Comparison of ENCODE assay signal across 8 cellular contexts in genomic region chr12:55715833-55716581, GRCh38.
A peak's percentile ranks its signal among the peaks of the same experiment; 100 is the strongest.
DNase-seq lines count a peak whose midpoint lies in the region; ATAC-seq and TF ChIP-seq lines count a peak whose summit lies in the region.

Gene BLOC1S1 (plus strand): TSS chr12:55716046. CDS start chr12:55716052, 6 bp downstream.

- no peaks in the 10 kb centered on the region for H3K9me3 ChIP-seq in iPS-18c (ENCODE audit: control insufficient read depth, insufficient read depth, low read length)

- DNase-seq in AG04449 (ENCODE audit: low read depth, low spot score) (no peak), NCI-H2196 treated with DMSO at 0.1 percent for 48 hours (lab: John Stamatoyannopoulos, UW; ENCODE audit: unreplicated experiment) (peak; percentile 80), T47D (ENCODE audit: low read depth in 1 of 2, low spot score in 1 of 2) (peak; percentile 95 to 98)

- in situ Hi-C loops in T47D (cut with HindIII; ENCODE audit: low pct_unique_long_range_greater_than_20kb, low sequenced_read_pairs): no loop called here

- CTCF ChIA-PET in AG04449 (lab: Yijun Ruan, JAX): interaction anchor here (0.9 to 2.6 kb wide), 9 partner anchors 9 to 258 kb away, joined by 3 to 15 read pairs (median 5); partner anchors contain the start of gene RAB5B

- POLR2A ChIA-PET in AG04449 (lab: Yijun Ruan, JAX): interaction anchor here (2.5 kb wide), 1 partner anchor 13 kb away, joined by 18 read pairs; the partner anchor contains the start of gene CD63

- ATAC-seq in GM18873 (IDR thresholded peaks at IDR 0.05; ENCODE audit: low FRiP score, unreplicated experiment) (peak; percentile 67), HG03135 (IDR thresholded peaks at IDR 0.05; ENCODE audit: unreplicated experiment) (peak; percentile 94)

- TF ChIP-seq CTCF in AG04449 (IDR thresholded peaks at IDR 0.05; ENCODE audit: insufficient read depth, low read length, missing control alignments) (no peak), VCaP (conservative IDR thresholded peaks at IDR 0.05) (no peak)

- H3K4me3 ChIP-seq in AG04449 (ENCODE audit: low read depth, low read length): peak within 1 kb of the TSS; percentile 81
- H3K4me3 ChIP-seq in iPS-18c (ENCODE audit: insufficient read depth, low read depth, low read length): peak within 1 kb of the TSS; percentile 92
- peak within 1 kb of the TSS; percentile 53 to 81 (median 67) for H3K4me3 ChIP-seq in skin epidermis

- H3K27ac ChIP-seq in VCaP (peak within 1 kb of the TSS; percentile 87), skin epidermis (peak within 1 kb of the TSS; percentile 66 to 96 (median 91))
